In the genomic region with DNA sequence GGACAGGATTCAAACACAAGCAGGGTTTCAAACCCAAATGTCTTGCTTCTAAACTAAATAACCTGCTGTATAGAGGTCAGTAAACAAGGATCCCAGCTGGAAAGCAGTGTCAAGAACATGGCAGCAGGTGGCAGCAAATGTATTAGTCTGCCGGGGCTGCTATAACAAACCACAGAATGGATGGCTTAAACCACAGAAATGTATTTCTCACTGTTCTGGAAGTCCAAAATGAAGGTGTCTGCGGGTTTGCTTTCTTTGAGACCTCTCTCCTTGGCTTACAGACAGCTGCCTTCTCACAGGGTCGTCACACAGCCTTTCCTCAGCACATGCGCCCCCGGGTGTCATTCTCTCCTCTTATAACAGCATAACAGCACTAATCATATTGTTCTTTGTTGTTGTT, we compare ENCODE assay signal across 8 cellular contexts.
DNase-seq lines count a peak whose midpoint lies in the region; ATAC-seq, FAIRE-seq and TF ChIP-seq lines count a peak whose summit lies in the region.

No MANE protein-coding gene starts in this region.

- H3K9me3 ChIP-seq in RWPE2 (ENCODE audit: severe bottlenecking): no peaks in the 10 kb centered on the region
- H3K9me3 ChIP-seq in psoas muscle: no peaks in the 10 kb centered on the region

- H3K27me3 ChIP-seq in RWPE2 (ENCODE audit: insufficient read depth, poor library complexity, severe bottlenecking): no peaks in the 10 kb centered on the region
- H3K27me3 ChIP-seq in psoas muscle (ENCODE audit: insufficient read depth in 3 of 3, low read length in 2 of 3): no peaks in the 10 kb centered on the region

- H3K4me1 ChIP-seq in RWPE2 (ENCODE audit: insufficient read depth, poor library complexity, severe bottlenecking) (no peaks in the 10 kb centered on the region), psoas muscle (no peaks in the 10 kb centered on the region)

- H3K27ac ChIP-seq in RWPE2 (ENCODE audit: poor library complexity, severe bottlenecking) (no peak overlapping the region), psoas muscle (no peak overlapping the region)

- DNase-seq in AG08395 (ENCODE audit: low spot score): peak; percentile 37
- peak; percentile 7 for DNase-seq in HTR-8/SVneo (ENCODE audit: insufficient read length, low spot score)
- no peak for DNase-seq in RWPE2 (ENCODE audit: low spot score)
- peak; percentile 30 to 66 for DNase-seq in foreskin fibroblast
- DNase-seq in psoas muscle: peak in 1 of 2 donors; percentile 24

- ATAC-seq in RWPE2 (ENCODE audit: low read depth) (peak; percentile 83), psoas muscle (peak in 3 of 4 donors; percentile 34 to 66 (median 63)), HG03139 (IDR thresholded peaks at IDR 0.05; ENCODE audit: unreplicated experiment) (no peak), GM19023 (IDR thresholded peaks at IDR 0.05; ENCODE audit: unreplicated experiment) (no peak)

- WGBS in psoas muscle, 3 donors: 61 to 66% (median 65%) methylated on average over 5 of the region's 5 CpGs

- no peak for FAIRE-seq in HTR-8/SVneo (lab: Jason Lieb, UNC)

- H3K36me3 ChIP-seq in RWPE2 (ENCODE audit: low read depth) (no peaks in the 10 kb centered on the region), psoas muscle (ENCODE audit: insufficient read depth in 1 of 2, low read depth in 1 of 2) (no peaks in the 10 kb centered on the region)

- peak; percentile 64 for TF ChIP-seq CTCF in GM12873 (IDR thresholded peaks at IDR 0.05; ENCODE audit: insufficient read depth, low read depth, low read length, missing control alignments)
- peak; percentile 70 for TF ChIP-seq CTCF in RWPE2 (IDR thresholded peaks at IDR 0.05; ENCODE audit: poor library complexity, severe bottlenecking)
- peak; percentile 42 for TF ChIP-seq CTCF in foreskin fibroblast (IDR thresholded peaks at IDR 0.05; ENCODE audit: low read depth, low read length)
- peak; percentile 51 for TF ChIP-seq CTCF in psoas muscle (IDR thresholded peaks at IDR 0.05)

- H3K4me3 ChIP-seq in RWPE2 (ENCODE audit: severe bottlenecking) (no peak overlapping the region), foreskin fibroblast (ENCODE audit: low read depth in 1 of 2, low read length in 2 of 2) (no peak overlapping the region), psoas muscle (no peak overlapping the region)

- intact Hi-C loops in psoas muscle (cut with DNase I): loop anchor here (5.0 kb wide), 1 partner anchor 131 kb away; no protein-coding TSS in a partner anchor

Comparison
In these comparisons a context has a peak if more than half of its experiments do, and no peak if none do; other contexts are left out.
1. ATAC-seq: peak in RWPE2 (single experiment) and psoas muscle (3 of 4); none in HG03139 (single experiment) and GM19023 (single experiment).
2. Peak in every context shown above with its lines, with median percentiles within 50 percentile points of each other: CTCF ChIP-seq.